In genomic region chr19:13864223-13864512, GRCh38 we compare ENCODE assay signal across 13 cellular contexts. TPM values are rescaled to one million over a fixed set of nuclear protein-coding genes. Genes with fewer than 3 reads are reported as not detected.
DNase-seq lines count a peak whose midpoint lies in the region; ATAC-seq and TF ChIP-seq lines count a peak whose summit lies in the region.
"Had no signal": no experiment of that assay in that cellular context is flagged by ENCODE, and none has a peak within 500 bp of the region (broad histone marks: within the 10 kb centered on the region; RNA-seq: fewer than 3 reads in every experiment).

No MANE protein-coding gene starts in this region.

- H3K27me3 Mint-ChIP-seq in activated naive CD4-positive, alpha-beta T cell treated with anti-CD3 and anti-CD28 coated beads, Interleukin-2, amount 10 ng/mL, durations not matched to agents 7 days and 5 days, result peaks cover 80% of the 10 kb centered on the region
- H3K27me3 Mint-ChIP-seq in glutamatergic neuron (ENCODE audit: unreplicated experiment), result peaks cover 30% of the 10 kb centered on the region

- no peak overlapping the region for H3K9ac ChIP-seq in stomach smooth muscle (ENCODE audit: low read length in 2 of 2)

- CTCF ChIA-PET in activated naive CD4-positive, alpha-beta T cell treated with anti-CD3 and anti-CD28 coated beads, Interleukin-2, amount 10 ng/mL, durations not matched to agents 7 days and 5 days (lab: Charles Lee), result interaction anchor here (0.5 to 5.2 kb wide), 7 partner anchors 28 to 1382 kb away, joined by 3 to 150 read pairs (median 4); no protein-coding TSS in a partner anchor

- H3K4me3 ChIP-seq in WERI-Rb-1 (ENCODE audit: low read depth, low read length) (peak overlapping the region; percentile 50), stomach smooth muscle (ENCODE audit: low read length in 2 of 2) (no peak overlapping the region), BE2C (ENCODE audit: low read depth, low read length) (no peak overlapping the region; the same call in 1 of the 2 replicates)

- H3K27me3 ChIP-seq in WERI-Rb-1 (ENCODE audit: insufficient read depth, low read depth, severe bottlenecking) (no peaks in the 10 kb centered on the region), stomach smooth muscle (ENCODE audit: control insufficient read depth in 1 of 2, insufficient read depth in 2 of 2, low read length in 2 of 2) (no peaks in the 10 kb centered on the region), BE2C (peaks cover 23% of the 10 kb centered on the region)
- H3K27me3 ChIP-seq: Peyer's patch had no signal

- H3K36me3 Mint-ChIP-seq in activated naive CD4-positive, alpha-beta T cell treated with anti-CD3 and anti-CD28 coated beads, Interleukin-2, amount 10 ng/mL, durations not matched to agents 7 days and 5 days, result peaks cover 2% of the 10 kb centered on the region
- H3K36me3 Mint-ChIP-seq in glutamatergic neuron (ENCODE audit: unreplicated experiment), result no peaks in the 10 kb centered on the region

- H3K36me3 ChIP-seq in WERI-Rb-1 (no peaks in the 10 kb centered on the region; the same call in 1 of the 2 replicates), stomach smooth muscle (ENCODE audit: control insufficient read depth in 2 of 2, insufficient read depth in 2 of 2, low read length in 2 of 2) (no peaks in the 10 kb centered on the region), BE2C (no peaks in the 10 kb centered on the region)
- H3K36me3 ChIP-seq: Peyer's patch had no signal

- ATAC-seq in HG03439 (IDR thresholded peaks at IDR 0.05; ENCODE audit: unreplicated experiment), result no peak

- TF ChIP-seq CTCF in WERI-Rb-1 (IDR thresholded peaks at IDR 0.05; ENCODE audit: low read depth, low read length), result no peak
- no peak for TF ChIP-seq CTCF in glutamatergic neuron (IDR thresholded peaks at IDR 0.05; ENCODE audit: partially characterized antibody, unreplicated experiment)
- TF ChIP-seq CTCF in BE2C (IDR thresholded peaks at IDR 0.05; ENCODE audit: low read depth, low read length), result no peak

- no peak overlapping the region for H3K27ac Mint-ChIP-seq in activated naive CD4-positive, alpha-beta T cell treated with anti-CD3 and anti-CD28 coated beads, Interleukin-2, amount 10 ng/mL, durations not matched to agents 7 days and 5 days
- peak overlapping the region; percentile 73 for H3K27ac Mint-ChIP-seq in glutamatergic neuron (ENCODE audit: unreplicated experiment)

- H3K4me1 Mint-ChIP-seq in activated naive CD4-positive, alpha-beta T cell treated with anti-CD3 and anti-CD28 coated beads, Interleukin-2, amount 10 ng/mL, durations not matched to agents 7 days and 5 days, result peaks cover 45% of the 10 kb centered on the region
- peaks cover 2% of the 10 kb centered on the region for H3K4me1 Mint-ChIP-seq in glutamatergic neuron (ENCODE audit: low read depth, unreplicated experiment)

- no peak for DNase-seq in activated naive CD4-positive, alpha-beta T cell treated with anti-CD3 and anti-CD28 coated beads, Interleukin-2, amount 10 ng/mL, durations not matched to agents 7 days and 5 days
- DNase-seq in activated naive CD4-positive, alpha-beta T cell treated with anti-CD3 and anti-CD28 coated beads, Interleukin-2, amount 50 U/mL, for 16 hours, result no peak
- DNase-seq in WERI-Rb-1 (no peak), glutamatergic neuron (no peak), NCI-H345 treated with DMSO at 0.1 percent for 48 hours (lab: John Stamatoyannopoulos, UW; ENCODE audit: unreplicated experiment) (no peak), BE2C (no peak)
- DNase-seq: NCI-H2029 treated with DMSO at 0.1 percent for 48 hours, Peyer's patch had no signal

- H3K9me3 ChIP-seq in WERI-Rb-1 (ENCODE audit: severe bottlenecking) (no peaks in the 10 kb centered on the region), stomach smooth muscle (ENCODE audit: control insufficient read depth in 2 of 2, low read length in 2 of 2) (no peaks in the 10 kb centered on the region), BE2C (no peaks in the 10 kb centered on the region)
- H3K9me3 ChIP-seq: Peyer's patch had no signal

- peaks cover 22% of the 10 kb centered on the region for H3K4me1 ChIP-seq in stomach smooth muscle (ENCODE audit: control insufficient read depth, insufficient read depth, low read length)
- peaks cover 8% of the 10 kb centered on the region for H3K4me1 ChIP-seq in BE2C

- H3K4me3 Mint-ChIP-seq in activated naive CD4-positive, alpha-beta T cell treated with anti-CD3 and anti-CD28 coated beads, Interleukin-2, amount 10 ng/mL, durations not matched to agents 7 days and 5 days, result peak overlapping the region; percentile 61
- H3K4me3 Mint-ChIP-seq in glutamatergic neuron (ENCODE audit: unreplicated experiment), result peak overlapping the region; percentile 86

- no peaks in the 10 kb centered on the region for H3K9me3 Mint-ChIP-seq in activated naive CD4-positive, alpha-beta T cell treated with anti-CD3 and anti-CD28 coated beads, Interleukin-2, amount 10 ng/mL, durations not matched to agents 7 days and 5 days
- H3K9me3 Mint-ChIP-seq in glutamatergic neuron (ENCODE audit: unreplicated experiment), result peaks cover 9% of the 10 kb centered on the region

- H3K27ac ChIP-seq in WERI-Rb-1, result peak overlapping the region; percentile 15; the same call in 1 of the 2 replicates
- peak overlapping the region; percentile 55 for H3K27ac ChIP-seq in stomach smooth muscle (ENCODE audit: low read length)
- H3K27ac ChIP-seq: VCaP had no signal

RNA-seq across cellular contexts. Expression of gene NANOS3, which starts 12.8 kb away (rescaled TPM):
- total RNA-seq in glutamatergic neuron (ENCODE audit: unreplicated experiment), result not detected
- 3.6 TPM for polyA plus RNA-seq in BE2C (2012; ENCODE audit: insufficient read depth, insufficient read length, low read depth)
- total RNA-seq: liver, Peyer's patch, ureter had no signal
- polyA plus RNA-seq: liver had no signal

RNA-seq across cellular contexts. Expression of gene BRME1, which starts 41.7 kb away (rescaled TPM):
- 4.6 TPM for total RNA-seq in glutamatergic neuron (ENCODE audit: unreplicated experiment)
- polyA plus RNA-seq in BE2C (2012; ENCODE audit: insufficient read depth, insufficient read length, low read depth), result 3.8 TPM

RNA-seq across cellular contexts. Expression of gene CC2D1A, which starts 41.8 kb away (rescaled TPM):
- total RNA-seq in glutamatergic neuron (ENCODE audit: unreplicated experiment), result 56.3 TPM
- polyA plus RNA-seq in BE2C (2012; ENCODE audit: insufficient read depth, insufficient read length, low read depth), result 20.2 TPM
